Comparison of ENCODE assay signal across 8 cellular contexts in the genomic region with DNA sequence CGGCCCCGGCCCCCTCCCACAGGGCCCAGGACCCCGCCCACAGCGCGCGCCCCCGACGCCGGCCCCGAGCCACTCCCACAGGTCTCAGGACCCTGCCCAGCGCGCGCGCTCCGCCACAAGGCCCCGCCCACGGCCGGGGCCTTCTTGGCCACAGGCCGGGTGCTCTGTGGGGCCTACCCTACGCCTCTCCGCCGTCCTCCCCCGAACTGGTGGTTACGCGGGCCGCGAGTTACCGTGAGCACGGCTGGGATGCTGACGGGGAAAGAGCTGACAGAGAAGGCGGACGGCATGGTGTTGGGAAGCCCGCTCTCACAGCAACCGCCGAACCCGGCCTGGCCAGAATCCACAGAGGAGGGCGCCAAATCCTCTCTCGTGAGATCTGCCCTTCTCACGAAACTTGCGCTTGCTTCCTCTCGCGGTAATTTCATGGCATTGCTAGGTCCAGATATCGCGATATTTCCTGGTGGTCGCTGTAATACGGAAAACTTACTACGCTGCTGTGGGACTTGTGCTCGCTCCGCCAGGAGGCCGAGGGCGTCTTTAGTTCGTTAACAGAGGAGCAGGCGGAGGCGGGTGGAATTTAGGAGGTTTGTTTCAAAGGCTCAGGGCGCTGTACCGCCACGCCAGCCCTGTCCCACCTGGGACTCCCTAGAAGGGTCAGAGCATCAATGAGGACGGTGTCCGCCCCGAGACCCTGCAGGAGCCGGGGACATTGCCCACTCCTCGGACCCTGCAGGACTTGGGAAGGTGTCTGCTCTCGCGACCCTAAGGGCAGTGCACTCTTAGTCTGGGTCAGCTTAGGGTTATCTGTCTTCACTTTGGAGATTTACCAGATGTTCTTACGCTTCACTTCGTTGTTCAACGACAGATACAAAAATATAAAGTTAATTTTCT. TPM values are rescaled to one million over a fixed set of nuclear protein-coding genes. Genes with fewer than 3 reads are reported as not detected.
DNase-seq lines count a peak whose midpoint lies in the region; ATAC-seq, FAIRE-seq and TF ChIP-seq lines count a peak whose summit lies in the region.

A gene (minus strand): TSS at position 351 of the 894 bp plus-strand sequence. CDS start 61 bp downstream, at position 290.

- CTCF ChIA-PET in GM12878 (lab: Yijun Ruan, JAX), result interaction anchor here (0.9 kb wide), 1 partner anchor 38 kb away, joined by 3 read pairs; no protein-coding TSS in a partner anchor

- SMC1A ChIA-PET in GM12878 (lab: Charles Lee; ENCODE audit: uncharacterized antibody, unreplicated experiment), result interaction anchor here (1.4 kb wide), 1 partner anchor 18 kb away, joined by 3 read pairs; no protein-coding TSS in a partner anchor

- FAIRE-seq in A204.1 (lab: Jason Lieb, UNC) (peak; percentile 64), GM18507 (lab: Jason Lieb, UNC) (no peak), GM12878 (lab: Jason Lieb, UNC) (peak; percentile 94)

- peak; percentile 70 for DNase-seq in GM18507 (ENCODE audit: extremely low spot score, insufficient read length, low read depth)
- DNase-seq in NCI-H1930 (lab: John Stamatoyannopoulos, UW), result peak; percentile 96 to 99
- peak; percentile 97 for DNase-seq in GM12878 (ENCODE audit: low read depth, low spot score)
- DNase-seq in iPS DF 6.9 (ENCODE audit: low read depth, low spot score), result peak; percentile 95
- DNase-seq in sigmoid colon, result peak; percentile 98

- H3K79me2 ChIP-seq in GM12878 (ENCODE audit: control insufficient read depth, insufficient read depth, low read length), result peaks cover 24% of the 10 kb centered on the region

- TF ChIP-seq EP300 in GM12878 (IDR thresholded peaks at IDR 0.05; ENCODE audit: borderline replicate concordance in 1 of 2, control insufficient read depth in 1 of 2, low read depth in 2 of 2, low read length in 2 of 2) (0 out of 4 replicates have a peak, but pooled peaks of 1 of the 2 experiments have one; percentile 33), sigmoid colon (IDR thresholded peaks at IDR 0.05) (no peak)

- H3K36me3 ChIP-seq in GM12878 (ENCODE audit: control insufficient read depth in 2 of 2, insufficient read depth in 2 of 2, low read length in 1 of 2), result peaks cover 0 to 4% of the 10 kb centered on the region in 2 experiments; a peak in 2 of 4 replicates
- peaks cover 3% of the 10 kb centered on the region; the same call in 1 of the 2 replicates for H3K36me3 ChIP-seq in iPS DF 6.9 (ENCODE audit: control insufficient read depth, insufficient read depth, low read length)
- peaks cover 0 to 11% (median 3%) of the 10 kb centered on the region in 4 donors for H3K36me3 ChIP-seq in sigmoid colon

- WGBS in GM12878 (ENCODE audit: insufficient coverage, insufficient replicate concordance, low lambda C conversion rate, missing lambda C conversion rate), result under 1% methylated on average over 49 of the region's 67 CpGs
- WGBS in iPS DF 6.9 (ENCODE audit: insufficient coverage, insufficient read length), result no CpG with 5 or more reads among the region's 67 CpGs
- 1% methylated on average over 67 of the region's 67 CpGs for WGBS in sigmoid colon, 2 donors

- TF ChIP-seq CTCF in GM12878 (IDR thresholded peaks at IDR 0.05 in 2 of 3, conservative IDR thresholded peaks at IDR 0.05 in 1 of 3; ENCODE audit: control insufficient read depth in 2 of 3, extremely low read depth in 1 of 3, insufficient read depth in 1 of 3, low read depth in 3 of 3, low read length in 3 of 3) (peak; percentile 31 to 56 (median 38); a peak in 3 of 6 replicates), sigmoid colon (IDR thresholded peaks at IDR 0.05) (peak in 2 of 4 experiments; percentile 13 to 30)

- H3K27ac ChIP-seq in GM12878 (ENCODE audit: control insufficient read depth, insufficient read depth) (peak within 1 kb of the TSS; percentile 99), iPS DF 6.9 (ENCODE audit: low read length) (no peak within 1 kb of the TSS), sigmoid colon (peak within 1 kb of the TSS; percentile 98 to 100 (median 98))

- H3K4me1 ChIP-seq in GM12878 (ENCODE audit: control insufficient read depth, insufficient read depth, low read length) (peaks cover 10% of the 10 kb centered on the region), iPS DF 6.9 (ENCODE audit: control insufficient read depth, insufficient read depth, low read length) (peaks cover 2% of the 10 kb centered on the region; the same call in 1 of the 2 replicates), sigmoid colon (peaks cover 0 to 24% (median 13%) of the 10 kb centered on the region in 4 donors)

- RAD21 ChIA-PET in GM12878 (lab: Charles Lee; ENCODE audit: unreplicated experiment), result interaction anchor here (1.9 kb wide), 1 partner anchor 29 kb away, joined by 4 read pairs; no protein-coding TSS in a partner anchor

- H3K9me3 ChIP-seq in GM12878 (replicated peaks; ENCODE audit: control insufficient read depth, insufficient read depth, low read length), result no peaks in the 10 kb centered on the region; the same call in 2 of the 3 replicates
- no peaks in the 10 kb centered on the region for H3K9me3 ChIP-seq in iPS DF 6.9 (ENCODE audit: control insufficient read depth, insufficient read depth, low read length)
- H3K9me3 ChIP-seq in sigmoid colon, result no peaks in the 10 kb centered on the region

- intact Hi-C loops in T-helper 2 cell treated with Interferon-gamma antibody and Interleukin-4, amounts not matched to agents 100 ng/mL and 5 ng/mL, for 36 hours (cut with micrococcal nuclease), result loop anchor here (1.0 to 5.0 kb wide), 7 partner anchors 275 to 1935 kb away; a partner anchor contains a TSS
- intact Hi-C loops in GM12878 (cut with micrococcal nuclease; ENCODE audit: unreplicated experiment), result no loop called here
- intact Hi-C loops in sigmoid colon (cut with DNase I), result loop anchor here (2.0 to 5.0 kb wide), 3 partner anchors 413 to 1140 kb away; a partner anchor contains a TSS

- peak; percentile 56 for ATAC-seq in HG02973 (IDR thresholded peaks at IDR 0.05; ENCODE audit: unreplicated experiment)
- peak; percentile 66 for ATAC-seq in GM12878

- TF ChIP-seq RAD21 in GM12878 (IDR thresholded peaks at IDR 0.05; ENCODE audit: insufficient read depth, low read depth, low read length), result no peak; the same call in 1 of the 2 replicates

- H4K20me1 ChIP-seq in GM12878 (ENCODE audit: control insufficient read depth, insufficient read depth), result 0 out of 2 replicates have a peak, but pooled peaks cover 6% of the 10 kb centered on the region

- in situ Hi-C loops in GM12878 (cut with MboI), result loop anchor here (5.0 kb wide), 1 partner anchor 410 kb away; no protein-coding TSS in a partner anchor

- peak within 1 kb of the TSS; percentile 98 for H2AFZ ChIP-seq in GM12878 (ENCODE audit: control insufficient read depth, low read depth, low read length)

- TSS peak; percentile 98 for BruUV-seq in GM12878 (replicated peaks; lab: Mats Ljungman, UMichigan)

- H3K4me3 ChIP-seq in GM12878, result peak within 1 kb of the TSS; percentile 81
- H3K4me3 ChIP-seq in iPS DF 6.9 (ENCODE audit: low read length), result peak within 1 kb of the TSS; percentile 77
- H3K4me3 ChIP-seq in sigmoid colon, result peak within 1 kb of the TSS; percentile 87 to 94 (median 88)

- peak within 1 kb of the TSS; percentile 91 for H3K9ac ChIP-seq in GM12878 (ENCODE audit: control insufficient read depth, insufficient read depth, low read length)

- H3K4me2 ChIP-seq in GM12878 (ENCODE audit: control insufficient read depth, insufficient read depth), result peak within 1 kb of the TSS; percentile 95

- H3K27me3 ChIP-seq in GM12878 (replicated peaks in 1 of 2; ENCODE audit: control insufficient read depth in 2 of 2, insufficient read depth in 2 of 2, low read length in 1 of 2) (no peaks in the 10 kb centered on the region), iPS DF 6.9 (ENCODE audit: control insufficient read depth, insufficient read depth, low read length) (no peaks in the 10 kb centered on the region), sigmoid colon (no peaks in the 10 kb centered on the region)

- POLR2A ChIA-PET in GM12878 (lab: Charles Lee), result interaction anchor here (1.2 kb wide), 1 partner anchor 18 kb away, joined by 5 read pairs; no protein-coding TSS in a partner anchor

- peak; percentile 96 for TF ChIP-seq POLR2A in GM12878 (IDR thresholded peaks at IDR 0.05; ENCODE audit: low read depth, low read length)
- peak; percentile 75 to 84 for TF ChIP-seq POLR2A in sigmoid colon (IDR thresholded peaks at IDR 0.05)

RNA-seq across cellular contexts. Expression of the gene that starts here (rescaled TPM):
- 28.2 and 29.5 TPM in 2 replicates for total RNA-seq in T-helper 2 cell treated with Interferon-gamma antibody and Interleukin-4, amounts not matched to agents 100 ng/mL and 5 ng/mL, for 36 hours
- total RNA-seq in GM12878 (2013; cell fraction: nucleolus; rRNA removed), result 30.6 and 33.9 TPM in 2 replicates
- total RNA-seq in GM12878 (2014; rRNA removed) (11.2 and 12.7 TPM in 2 replicates), GM12878 (2014; rRNA removed; fragmentation: Illumina TruSeq; extraction: Trizol) (17.6 and 21.8 TPM in 2 replicates), GM12878 (2021) (22.3 and 23.7 TPM in 2 replicates), sigmoid colon (10 to 100 TPM; 14.4 to 26.8 (median 21.9) TPM)
- 17.2 TPM for polyA plus RNA-seq in GM12878 (2011; ENCODE audit: low read depth)
- polyA plus RNA-seq in GM12878 (2011; rRNA removed) (33.8 and 44.1 TPM in 2 replicates), GM12878 (2014; fragmentation: Illumina TruSeq; extraction: Trizol) (20.1 and 25.2 TPM in 2 replicates), GM12878 (2014; fragmentation: Nextera tagmentation; extraction: Ambion mirVana) (10 to 100 TPM; 52.0 to 56.3 TPM), GM12878 (2014; rRNA removed) (14.5 and 14.9 TPM in 2 replicates), GM12878 (2016; fragmentation: Nextera tagmentation; extraction: Ambion mirVana) (10 to 100 TPM; 26.8 to 27.0 TPM), sigmoid colon (10 to 100 TPM; 10.6 to 23.4 (median 22.7) TPM)
- polyA plus RNA-seq in GM12878 (2011; cell fraction: cytosol; rRNA removed), result 20.6 and 21.7 TPM in 2 replicates
- 43.3 and 44.0 TPM in 2 replicates for polyA plus RNA-seq in GM12878 (2011; cell fraction: nucleus; rRNA removed)
- polyA plus RNA-seq in GM12878 (2012), result 22.5 and 24.7 TPM in 2 replicates
- 15.7 and 21.1 TPM in 2 replicates for polyA minus RNA-seq in GM12878 (2011; rRNA and poly(A)+ RNA removed)
- 4.6 and 5.1 TPM in 2 replicates for polyA minus RNA-seq in GM12878 (2011; cell fraction: cytosol; rRNA and poly(A)+ RNA removed)
- polyA minus RNA-seq in GM12878 (2011; cell fraction: nucleus; rRNA and poly(A)+ RNA removed), result 14.6 and 25.4 TPM in 2 replicates
